ENCODE assay signal across 1 cellular context in genomic region chr19:45886427-45887310, GRCh38.
TF ChIP-seq lines count a peak whose summit lies in the region.

No MANE protein-coding gene starts in this region.

TF ChIP-seq in K562, 482 proteins besides CTCF, POLR2A, EP300 and RAD21 (continued from another document and continues in another):
- no peak for TF ChIP-seq ZNF124 (CRISPR knock-in tag; IDR thresholded peaks at IDR 0.05)
- TF ChIP-seq, protein P1, sequence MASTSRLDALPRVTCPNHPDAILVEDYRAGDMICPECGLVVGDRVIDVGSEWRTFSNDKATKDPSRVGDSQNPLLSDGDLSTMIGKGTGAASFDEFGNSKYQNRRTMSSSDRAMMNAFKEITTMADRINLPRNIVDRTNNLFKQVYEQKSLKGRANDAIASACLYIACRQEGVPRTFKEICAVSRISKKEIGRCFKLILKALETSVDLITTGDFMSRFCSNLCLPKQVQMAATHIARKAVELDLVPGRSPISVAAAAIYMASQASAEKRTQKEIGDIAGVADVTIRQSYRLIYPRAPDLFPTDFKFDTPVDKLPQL (IDR thresholded peaks at IDR 0.05; ENCODE audit: extremely low read depth, insufficient read length), result no peak
- TF ChIP-seq ELF2 (CRISPR knock-in tag; IDR thresholded peaks at IDR 0.05), result no peak
- TF ChIP-seq ZNF263 (CRISPR knock-in tag; IDR thresholded peaks at IDR 0.05; ENCODE audit: borderline replicate concordance), result no peak
- no peak for TF ChIP-seq PCBP1 (IDR thresholded peaks at IDR 0.05; ENCODE audit: low read depth, low read length, poor library complexity, severe bottlenecking)
- TF ChIP-seq, protein P2, sequence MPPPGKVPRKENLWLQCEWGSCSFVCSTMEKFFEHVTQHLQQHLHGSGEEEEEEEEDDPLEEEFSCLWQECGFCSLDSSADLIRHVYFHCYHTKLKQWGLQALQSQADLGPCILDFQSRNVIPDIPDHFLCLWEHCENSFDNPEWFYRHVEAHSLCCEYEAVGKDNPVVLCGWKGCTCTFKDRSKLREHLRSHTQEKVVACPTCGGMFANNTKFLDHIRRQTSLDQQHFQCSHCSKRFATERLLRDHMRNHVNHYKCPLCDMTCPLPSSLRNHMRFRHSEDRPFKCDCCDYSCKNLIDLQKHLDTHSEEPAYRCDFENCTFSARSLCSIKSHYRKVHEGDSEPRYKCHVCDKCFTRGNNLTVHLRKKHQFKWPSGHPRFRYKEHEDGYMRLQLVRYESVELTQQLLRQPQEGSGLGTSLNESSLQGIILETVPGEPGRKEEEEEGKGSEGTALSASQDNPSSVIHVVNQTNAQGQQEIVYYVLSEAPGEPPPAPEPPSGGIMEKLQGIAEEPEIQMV (tag; conservative IDR thresholded peaks at IDR 0.05; ENCODE audit: low read depth), result no peak
- 0 out of 2 replicates have a peak, but pooled peaks have one; percentile 17 for TF ChIP-seq PML (IDR thresholded peaks at IDR 0.05; ENCODE audit: low read length)
- no peak for TF ChIP-seq NR4A1 (CRISPR knock-in tag; IDR thresholded peaks at IDR 0.05)
- no peak for TF ChIP-seq NR4A1 (tag; IDR thresholded peaks at IDR 0.05)
- TF ChIP-seq ZNF77 (CRISPR knock-in tag; IDR thresholded peaks at IDR 0.05), result no peak
- TF ChIP-seq STAT5B (CRISPR knock-in tag; IDR thresholded peaks at IDR 0.05), result no peak
- peak; percentile 79 for TF ChIP-seq RBFOX2 (IDR thresholded peaks at IDR 0.05; ENCODE audit: low read depth, low read length)
- TF ChIP-seq, protein P3, sequence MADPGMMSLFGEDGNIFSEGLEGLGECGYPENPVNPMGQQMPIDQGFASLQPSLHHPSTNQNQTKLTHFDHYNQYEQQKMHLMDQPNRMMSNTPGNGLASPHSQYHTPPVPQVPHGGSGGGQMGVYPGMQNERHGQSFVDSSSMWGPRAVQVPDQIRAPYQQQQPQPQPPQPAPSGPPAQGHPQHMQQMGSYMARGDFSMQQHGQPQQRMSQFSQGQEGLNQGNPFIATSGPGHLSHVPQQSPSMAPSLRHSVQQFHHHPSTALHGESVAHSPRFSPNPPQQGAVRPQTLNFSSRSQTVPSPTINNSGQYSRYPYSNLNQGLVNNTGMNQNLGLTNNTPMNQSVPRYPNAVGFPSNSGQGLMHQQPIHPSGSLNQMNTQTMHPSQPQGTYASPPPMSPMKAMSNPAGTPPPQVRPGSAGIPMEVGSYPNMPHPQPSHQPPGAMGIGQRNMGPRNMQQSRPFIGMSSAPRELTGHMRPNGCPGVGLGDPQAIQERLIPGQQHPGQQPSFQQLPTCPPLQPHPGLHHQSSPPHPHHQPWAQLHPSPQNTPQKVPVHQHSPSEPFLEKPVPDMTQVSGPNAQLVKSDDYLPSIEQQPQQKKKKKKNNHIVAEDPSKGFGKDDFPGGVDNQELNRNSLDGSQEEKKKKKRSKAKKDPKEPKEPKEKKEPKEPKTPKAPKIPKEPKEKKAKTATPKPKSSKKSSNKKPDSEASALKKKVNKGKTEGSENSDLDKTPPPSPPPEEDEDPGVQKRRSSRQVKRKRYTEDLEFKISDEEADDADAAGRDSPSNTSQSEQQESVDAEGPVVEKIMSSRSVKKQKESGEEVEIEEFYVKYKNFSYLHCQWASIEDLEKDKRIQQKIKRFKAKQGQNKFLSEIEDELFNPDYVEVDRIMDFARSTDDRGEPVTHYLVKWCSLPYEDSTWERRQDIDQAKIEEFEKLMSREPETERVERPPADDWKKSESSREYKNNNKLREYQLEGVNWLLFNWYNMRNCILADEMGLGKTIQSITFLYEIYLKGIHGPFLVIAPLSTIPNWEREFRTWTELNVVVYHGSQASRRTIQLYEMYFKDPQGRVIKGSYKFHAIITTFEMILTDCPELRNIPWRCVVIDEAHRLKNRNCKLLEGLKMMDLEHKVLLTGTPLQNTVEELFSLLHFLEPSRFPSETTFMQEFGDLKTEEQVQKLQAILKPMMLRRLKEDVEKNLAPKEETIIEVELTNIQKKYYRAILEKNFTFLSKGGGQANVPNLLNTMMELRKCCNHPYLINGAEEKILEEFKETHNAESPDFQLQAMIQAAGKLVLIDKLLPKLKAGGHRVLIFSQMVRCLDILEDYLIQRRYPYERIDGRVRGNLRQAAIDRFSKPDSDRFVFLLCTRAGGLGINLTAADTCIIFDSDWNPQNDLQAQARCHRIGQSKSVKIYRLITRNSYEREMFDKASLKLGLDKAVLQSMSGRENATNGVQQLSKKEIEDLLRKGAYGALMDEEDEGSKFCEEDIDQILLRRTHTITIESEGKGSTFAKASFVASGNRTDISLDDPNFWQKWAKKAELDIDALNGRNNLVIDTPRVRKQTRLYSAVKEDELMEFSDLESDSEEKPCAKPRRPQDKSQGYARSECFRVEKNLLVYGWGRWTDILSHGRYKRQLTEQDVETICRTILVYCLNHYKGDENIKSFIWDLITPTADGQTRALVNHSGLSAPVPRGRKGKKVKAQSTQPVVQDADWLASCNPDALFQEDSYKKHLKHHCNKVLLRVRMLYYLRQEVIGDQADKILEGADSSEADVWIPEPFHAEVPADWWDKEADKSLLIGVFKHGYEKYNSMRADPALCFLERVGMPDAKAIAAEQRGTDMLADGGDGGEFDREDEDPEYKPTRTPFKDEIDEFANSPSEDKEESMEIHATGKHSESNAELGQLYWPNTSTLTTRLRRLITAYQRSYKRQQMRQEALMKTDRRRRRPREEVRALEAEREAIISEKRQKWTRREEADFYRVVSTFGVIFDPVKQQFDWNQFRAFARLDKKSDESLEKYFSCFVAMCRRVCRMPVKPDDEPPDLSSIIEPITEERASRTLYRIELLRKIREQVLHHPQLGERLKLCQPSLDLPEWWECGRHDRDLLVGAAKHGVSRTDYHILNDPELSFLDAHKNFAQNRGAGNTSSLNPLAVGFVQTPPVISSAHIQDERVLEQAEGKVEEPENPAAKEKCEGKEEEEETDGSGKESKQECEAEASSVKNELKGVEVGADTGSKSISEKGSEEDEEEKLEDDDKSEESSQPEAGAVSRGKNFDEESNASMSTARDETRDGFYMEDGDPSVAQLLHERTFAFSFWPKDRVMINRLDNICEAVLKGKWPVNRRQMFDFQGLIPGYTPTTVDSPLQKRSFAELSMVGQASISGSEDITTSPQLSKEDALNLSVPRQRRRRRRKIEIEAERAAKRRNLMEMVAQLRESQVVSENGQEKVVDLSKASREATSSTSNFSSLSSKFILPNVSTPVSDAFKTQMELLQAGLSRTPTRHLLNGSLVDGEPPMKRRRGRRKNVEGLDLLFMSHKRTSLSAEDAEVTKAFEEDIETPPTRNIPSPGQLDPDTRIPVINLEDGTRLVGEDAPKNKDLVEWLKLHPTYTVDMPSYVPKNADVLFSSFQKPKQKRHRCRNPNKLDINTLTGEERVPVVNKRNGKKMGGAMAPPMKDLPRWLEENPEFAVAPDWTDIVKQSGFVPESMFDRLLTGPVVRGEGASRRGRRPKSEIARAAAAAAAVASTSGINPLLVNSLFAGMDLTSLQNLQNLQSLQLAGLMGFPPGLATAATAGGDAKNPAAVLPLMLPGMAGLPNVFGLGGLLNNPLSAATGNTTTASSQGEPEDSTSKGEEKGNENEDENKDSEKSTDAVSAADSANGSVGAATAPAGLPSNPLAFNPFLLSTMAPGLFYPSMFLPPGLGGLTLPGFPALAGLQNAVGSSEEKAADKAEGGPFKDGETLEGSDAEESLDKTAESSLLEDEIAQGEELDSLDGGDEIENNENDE (IDR thresholded peaks at IDR 0.05; ENCODE audit: low read depth, low read length), result no peak
- peak; percentile 97 for TF ChIP-seq GABPB1 (CRISPR knock-in tag; IDR thresholded peaks at IDR 0.05)
- no peak for TF ChIP-seq SMAD3 (CRISPR knock-in tag; conservative IDR thresholded peaks at IDR 0.05)
- no peak for TF ChIP-seq ARID2 (IDR thresholded peaks at IDR 0.05)
- TF ChIP-seq CBFA2T2 (conservative IDR thresholded peaks at IDR 0.05), result no peak
- TF ChIP-seq CAMTA2 (CRISPR knock-in tag; conservative IDR thresholded peaks at IDR 0.05), result no peak
- no peak for TF ChIP-seq HMG20A (CRISPR knock-in tag; conservative IDR thresholded peaks at IDR 0.05)
- TF ChIP-seq PHF21A (IDR thresholded peaks at IDR 0.05; ENCODE audit: borderline replicate concordance, low read depth), result no peak
- peak; percentile 16; the same call in 1 of the 2 replicates for TF ChIP-seq ZNF830 (CRISPR knock-in tag; IDR thresholded peaks at IDR 0.05)
- TF ChIP-seq, protein P4, sequence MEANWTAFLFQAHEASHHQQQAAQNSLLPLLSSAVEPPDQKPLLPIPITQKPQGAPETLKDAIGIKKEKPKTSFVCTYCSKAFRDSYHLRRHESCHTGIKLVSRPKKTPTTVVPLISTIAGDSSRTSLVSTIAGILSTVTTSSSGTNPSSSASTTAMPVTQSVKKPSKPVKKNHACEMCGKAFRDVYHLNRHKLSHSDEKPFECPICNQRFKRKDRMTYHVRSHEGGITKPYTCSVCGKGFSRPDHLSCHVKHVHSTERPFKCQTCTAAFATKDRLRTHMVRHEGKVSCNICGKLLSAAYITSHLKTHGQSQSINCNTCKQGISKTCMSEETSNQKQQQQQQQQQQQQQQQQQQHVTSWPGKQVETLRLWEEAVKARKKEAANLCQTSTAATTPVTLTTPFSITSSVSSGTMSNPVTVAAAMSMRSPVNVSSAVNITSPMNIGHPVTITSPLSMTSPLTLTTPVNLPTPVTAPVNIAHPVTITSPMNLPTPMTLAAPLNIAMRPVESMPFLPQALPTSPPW (CRISPR knock-in tag; IDR thresholded peaks at IDR 0.05), result peak; percentile 95
- no peak for TF ChIP-seq BCLAF1 (IDR thresholded peaks at IDR 0.05; ENCODE audit: borderline replicate concordance in 1 of 2, control insufficient read depth in 1 of 2, low read depth in 2 of 2, low read length in 1 of 2)
- no peak; a peak in 1 of 4 replicates for TF ChIP-seq FOXK2 (conservative IDR thresholded peaks at IDR 0.05 in 1 of 2, IDR thresholded peaks at IDR 0.05 in 1 of 2; ENCODE audit: low read depth in 2 of 2)
- TF ChIP-seq, protein P5, sequence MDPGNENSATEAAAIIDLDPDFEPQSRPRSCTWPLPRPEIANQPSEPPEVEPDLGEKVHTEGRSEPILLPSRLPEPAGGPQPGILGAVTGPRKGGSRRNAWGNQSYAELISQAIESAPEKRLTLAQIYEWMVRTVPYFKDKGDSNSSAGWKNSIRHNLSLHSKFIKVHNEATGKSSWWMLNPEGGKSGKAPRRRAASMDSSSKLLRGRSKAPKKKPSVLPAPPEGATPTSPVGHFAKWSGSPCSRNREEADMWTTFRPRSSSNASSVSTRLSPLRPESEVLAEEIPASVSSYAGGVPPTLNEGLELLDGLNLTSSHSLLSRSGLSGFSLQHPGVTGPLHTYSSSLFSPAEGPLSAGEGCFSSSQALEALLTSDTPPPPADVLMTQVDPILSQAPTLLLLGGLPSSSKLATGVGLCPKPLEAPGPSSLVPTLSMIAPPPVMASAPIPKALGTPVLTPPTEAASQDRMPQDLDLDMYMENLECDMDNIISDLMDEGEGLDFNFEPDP (CRISPR knock-in tag; IDR thresholded peaks at IDR 0.05), result no peak
- no peak for TF ChIP-seq MBD2 (IDR thresholded peaks at IDR 0.05; ENCODE audit: borderline replicate concordance, low read depth)
